In the genomic region with DNA sequence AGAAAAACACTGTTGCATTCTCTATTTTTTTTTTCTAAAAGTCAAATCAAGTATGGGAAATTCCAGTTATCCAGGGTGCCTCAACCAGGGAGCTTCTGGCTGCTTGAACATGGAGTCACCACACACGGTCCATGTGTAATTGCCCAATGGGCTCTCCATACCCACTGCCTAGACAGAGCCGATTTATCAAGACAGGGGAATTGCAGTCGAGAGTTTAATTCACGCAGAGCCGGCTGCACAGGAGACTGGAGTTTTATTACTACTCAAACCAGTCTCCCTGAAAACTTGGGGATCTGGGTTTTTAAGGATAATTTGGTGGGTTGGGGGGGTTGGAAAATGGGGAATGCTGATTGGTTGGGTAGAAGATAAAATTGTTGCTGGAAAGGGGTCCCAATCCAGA, we compare ENCODE assay signal across 23 cellular contexts.
"Had no signal": no experiment of that assay in that cellular context is flagged by ENCODE, and none has a peak within 500 bp of the region (broad histone marks: within the 10 kb centered on the region; RNA-seq: fewer than 3 reads in every experiment).

No MANE protein-coding gene starts in this region.

- H3K4me3 Mint-ChIP-seq: activated naive CD8-positive, alpha-beta T cell; naive thymus-derived CD4-positive, alpha-beta T cell; T-helper 2 cell treated with Interferon-gamma antibody and Interleukin-4, amounts not matched to agents 5 μg/mL and 100 μg/mL, for 36 hours had no signal

- H3K36me3 ChIP-seq: brain microvascular endothelial cell, heart left ventricle, neural progenitor cell, spleen, suprapubic skin, transverse colon, vagina had no signal

- H3K27ac Mint-ChIP-seq: activated naive CD8-positive, alpha-beta T cell; naive thymus-derived CD4-positive, alpha-beta T cell; neural progenitor cell; T-helper 2 cell treated with Interferon-gamma antibody and Interleukin-4, amounts not matched to agents 5 μg/mL and 100 μg/mL, for 36 hours had no signal

- H3K4me3 ChIP-seq: heart left ventricle, neural progenitor cell, spleen, suprapubic skin, transverse colon, vagina had no signal

- H3K36me3 Mint-ChIP-seq: activated naive CD8-positive, alpha-beta T cell; naive thymus-derived CD4-positive, alpha-beta T cell; neural progenitor cell had no signal

- DNase-seq: activated CD4-positive, alpha-beta T cell treated with anti-CD3 and anti-CD28 coated beads for 48 hours; activated CD4-positive, alpha-beta T cell treated with anti-CD3 and anti-CD28 coated beads, Interleukin-2, amount 50 U/mL, for 48 hours; activated CD8-positive, alpha-beta memory T cell treated with anti-CD3 and anti-CD28 coated beads for 24 hours; activated effector memory CD4-positive, alpha-beta T cell treated with Interleukin-2 at 50 U/mL for 16 hours; activated naive CD4-positive, alpha-beta T cell treated with Interleukin-2 at 50 U/mL for 16 hours; anterior cingulate cortex; brain microvascular endothelial cell; cortex of kidney; foreskin fibroblast; heart left ventricle; midbrain; naive thymus-derived CD4-positive, alpha-beta T cell; occipital lobe; right cardiac atrium; spleen; stimulated activated naive CD4-positive, alpha-beta T cell; T-helper 1 cell; transverse colon had no signal

- H3K27ac ChIP-seq: heart left ventricle, neural progenitor cell, spleen, suprapubic skin, vagina had no signal

- H3K9ac ChIP-seq: neural progenitor cell had no signal

- H3K9me3 Mint-ChIP-seq: neural progenitor cell; T-helper 2 cell treated with Interferon-gamma antibody and Interleukin-4, amounts not matched to agents 5 μg/mL and 100 μg/mL, for 36 hours had no signal

- H3K27me3 ChIP-seq: brain microvascular endothelial cell, vagina had no signal

- H3K4me2 ChIP-seq: neural progenitor cell had no signal

- H3K9me3 ChIP-seq: heart left ventricle, spleen, suprapubic skin, transverse colon, vagina had no signal

- ATAC-seq: heart left ventricle; naive thymus-derived CD4-positive, alpha-beta T cell; right cardiac atrium had no signal
